In genomic region chr17:55648086-55648485, GRCh38 we compare ENCODE assay signal across 26 cellular contexts.
A peak's percentile ranks its signal among the peaks of the same experiment; 100 is the strongest.
DNase-seq lines count a peak whose midpoint lies in the region; ATAC-seq and TF ChIP-seq lines count a peak whose summit lies in the region.
"Had no signal": no experiment of that assay in that cellular context is flagged by ENCODE, and none has a peak within 500 bp of the region (broad histone marks: within the 10 kb centered on the region; RNA-seq: fewer than 3 reads in every experiment).

No MANE protein-coding gene starts in this region.

- H3K27me3 ChIP-seq in BLaER1 (no peaks in the 10 kb centered on the region), osteoblast (ENCODE audit: insufficient read depth, low read length) (no peaks in the 10 kb centered on the region)
- H3K27me3 ChIP-seq: SJCRH30 had no signal

- POLR2A ChIA-PET in HEK293 (lab: Yijun Ruan, JAX): no interaction called here

- H4K20me1 ChIP-seq in BLaER1 (no peaks in the 10 kb centered on the region), osteoblast (ENCODE audit: insufficient read depth, low read length) (no peaks in the 10 kb centered on the region)

- no peak for TF ChIP-seq CTCF in HEK293 (tag by site-specific recombination; IDR thresholded peaks at IDR 0.05)
- TF ChIP-seq CTCF in fibroblast of mammary gland (conservative IDR thresholded peaks at IDR 0.05; ENCODE audit: control insufficient read depth, insufficient read depth, low read depth, low read length): no peak
- no peak for TF ChIP-seq CTCF in osteoblast (IDR thresholded peaks at IDR 0.05; ENCODE audit: extremely low read depth, low read depth, low read length)

- peak overlapping the region; percentile 39; the same call in 1 of the 2 replicates for H3K27ac ChIP-seq in BLaER1
- H3K27ac ChIP-seq in HEK293 (ENCODE audit: extremely low read depth, low read depth, low read length): no peak overlapping the region
- no peak overlapping the region for H3K27ac ChIP-seq in osteoblast (ENCODE audit: low read depth, low read length)
- H3K27ac ChIP-seq: PC-9, SJCRH30 had no signal

- no peaks in the 10 kb centered on the region for H3K79me2 ChIP-seq in osteoblast (ENCODE audit: insufficient read depth, low read length)

- intact Hi-C loops in left colon (cut with DNase I, micrococcal nuclease): no loop called here

- peaks cover 23% of the 10 kb centered on the region for H3K4me1 ChIP-seq in BLaER1
- no peaks in the 10 kb centered on the region for H3K4me1 ChIP-seq in HEK293 (ENCODE audit: control insufficient read depth, insufficient read depth, low read length)
- no peaks in the 10 kb centered on the region for H3K4me1 ChIP-seq in osteoblast (ENCODE audit: insufficient read depth, low read length)

- H3K4me3 ChIP-seq in BLaER1 (no peak overlapping the region), HEK293 (ENCODE audit: low read depth, low read length) (no peak overlapping the region), fibroblast of mammary gland (ENCODE audit: control insufficient read depth, low read depth, low read length) (no peak overlapping the region), osteoblast (ENCODE audit: insufficient read depth, low read length) (no peak overlapping the region)
- H3K4me3 ChIP-seq: GM12878, PC-9, SJCRH30 had no signal

- no peaks in the 10 kb centered on the region for H3K36me3 ChIP-seq in BLaER1
- no peaks in the 10 kb centered on the region for H3K36me3 ChIP-seq in HEK293 (ENCODE audit: control insufficient read depth in 2 of 2, insufficient read depth in 1 of 2, low read length in 2 of 2)
- H3K36me3 ChIP-seq in osteoblast (ENCODE audit: insufficient read depth, low read length): no peaks in the 10 kb centered on the region
- H3K36me3 ChIP-seq: SJCRH30 had no signal

- no peak overlapping the region for H3K9ac ChIP-seq in BLaER1

- H3K4me2 ChIP-seq in BLaER1: peak overlapping the region; percentile 64
- no peak overlapping the region for H3K4me2 ChIP-seq in osteoblast (ENCODE audit: insufficient read depth, low read length)
- H3K4me2 ChIP-seq: PC-9 had no signal

- DNase-seq in fibroblast of mammary gland (ENCODE audit: low read depth): peak; percentile 48
- no peak for DNase-seq in DMS 273 treated with DMSO at 0.1 percent for 48 hours (lab: John Stamatoyannopoulos, UW)
- no peak for DNase-seq in osteoblast (ENCODE audit: insufficient read length, low spot score, missing footprints)
- DNase-seq in NCI-H146 (lab: John Stamatoyannopoulos, UW): no peak
- DNase-seq in left colon: no peak
- DNase-seq: ACHN; CD4-positive, alpha-beta T cell; COR-L47; DMS79; EL; GDM1; Karpas-422; NCI-H1092 treated with DMSO at 0.1 percent for 48 hours; NCI-H1436 treated with DMSO at 0.1 percent for 48 hours; NCI-H1930; NCI-H446; NCI-H526; NCI-H82; NK-92 treated with Interleukin-12 subunit alpha and Interleukin-12 subunit beta, amount 100 ng/mL, for 24 hours; PC-9; SJCRH30 had no signal

- no peak overlapping the region for H2AFZ ChIP-seq in osteoblast (ENCODE audit: low read length)
- H2AFZ ChIP-seq: PC-9 had no signal

- ATAC-seq in left colon: no peak
- ATAC-seq: GM12878, HepG2, Right ventricle myocardium inferior had no signal

- H3K9me3 ChIP-seq in BLaER1 (no peaks in the 10 kb centered on the region), HEK293 (ENCODE audit: control insufficient read depth, insufficient read depth, low read depth, low read length) (no peaks in the 10 kb centered on the region), osteoblast (ENCODE audit: low read depth, low read length) (no peaks in the 10 kb centered on the region)
- H3K9me3 ChIP-seq: SJCRH30 had no signal

- CTCF ChIA-PET in HEK293 (lab: Yijun Ruan, JAX): interaction anchor here (0.7 kb wide), 3 partner anchors 28 to 115 kb away, joined by 3 read pairs; no protein-coding TSS in a partner anchor

TF ChIP-seq in HEK293, 187 proteins besides CTCF, POLR2A, EP300 and RAD21:
- TF ChIP-seq GLIS1 (tag by site-specific recombination; IDR thresholded peaks at IDR 0.05) (peak; percentile 25; the same call in 1 of the 2 replicates), ZFP37 (tag by site-specific recombination; IDR thresholded peaks at IDR 0.05) (no peak), ZNF239 (tag by site-specific recombination; IDR thresholded peaks at IDR 0.05) (no peak)
TF ChIP-seq in HEK293: peak in this region for 1.
